Comparison of ENCODE assay signal across 12 cellular contexts in the genomic region with DNA sequence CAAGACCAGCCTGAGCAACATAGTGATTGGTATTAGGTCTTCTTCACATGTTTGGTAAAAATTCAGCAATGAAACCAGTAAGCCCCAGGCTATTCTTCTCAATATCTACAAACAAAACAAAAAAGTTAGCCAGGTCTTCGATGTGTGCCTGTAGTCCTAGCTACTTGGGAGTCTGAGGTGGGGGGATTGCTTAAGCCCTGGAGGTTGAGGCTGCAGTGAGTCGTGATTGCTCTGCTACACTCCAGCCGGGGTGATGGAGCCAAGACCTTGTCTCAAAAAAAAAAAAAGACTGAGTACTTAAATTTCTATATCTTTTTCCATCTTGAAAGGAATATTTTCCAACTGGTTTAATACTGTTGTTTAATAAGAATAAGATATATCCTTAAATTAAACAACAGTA.
DNase-seq lines count a peak whose midpoint lies in the region; ATAC-seq and TF ChIP-seq lines count a peak whose summit lies in the region.
"Had no signal": no experiment of that assay in that cellular context is flagged by ENCODE, and none has a peak within 500 bp of the region (broad histone marks: within the 10 kb centered on the region; RNA-seq: fewer than 3 reads in every experiment).

No MANE protein-coding gene starts in this region.

- no peak for DNase-seq in activated naive CD8-positive, alpha-beta T cell treated with anti-CD3 and anti-CD28 coated beads for 36 hours
- DNase-seq in RPMI7951 (ENCODE audit: low read depth) (peak; percentile 43), fibroblast of mammary gland (ENCODE audit: low read depth) (peak; percentile 63), tibial artery (no peak), SW480 (ENCODE audit: low spot score) (no peak), NCI-H69 (lab: John Stamatoyannopoulos, UW) (no peak)
- DNase-seq: activated CD8-positive, alpha-beta memory T cell treated with anti-CD3 and anti-CD28 coated beads, Interleukin-2, amount 50 U/mL, for 4 hours; caudate nucleus; head of caudate nucleus; small intestine had no signal

- intact Hi-C loops in tibial artery (cut with DNase I; ENCODE audit: low total_unique reads): no loop called here

- no peaks in the 10 kb centered on the region for H3K27me3 Mint-ChIP-seq in activated naive CD8-positive, alpha-beta T cell
- no peaks in the 10 kb centered on the region for H3K27me3 Mint-ChIP-seq in activated naive CD8-positive, alpha-beta T cell treated with anti-CD3 and anti-CD28 coated beads for 36 hours

- H3K27ac Mint-ChIP-seq in activated naive CD8-positive, alpha-beta T cell: peak overlapping the region; percentile 77
- H3K27ac Mint-ChIP-seq in activated naive CD8-positive, alpha-beta T cell treated with anti-CD3 and anti-CD28 coated beads for 36 hours: no peak overlapping the region

- no peaks in the 10 kb centered on the region for H3K9me3 ChIP-seq in tibial artery

- H3K4me1 ChIP-seq in tibial artery: peaks cover 0 to 100% (median 26%) of the 10 kb centered on the region in 4 donors

- H3K27me3 ChIP-seq in tibial artery: no peaks in the 10 kb centered on the region

- peak overlapping the region; percentile 62 to 87 for H3K27ac ChIP-seq in tibial artery

- H3K36me3 ChIP-seq in tibial artery: peaks cover 0 to 4% (median 3%) of the 10 kb centered on the region in 3 donors

- H3K4me1 Mint-ChIP-seq in activated naive CD8-positive, alpha-beta T cell (ENCODE audit: low read depth): peaks cover 84% of the 10 kb centered on the region
- H3K4me1 Mint-ChIP-seq in activated naive CD8-positive, alpha-beta T cell treated with anti-CD3 and anti-CD28 coated beads for 36 hours: peaks cover 67% of the 10 kb centered on the region

- no peak for ATAC-seq in GM18868 (IDR thresholded peaks at IDR 0.05; ENCODE audit: unreplicated experiment)

- peak overlapping the region; percentile 3 for H3K4me3 Mint-ChIP-seq in activated naive CD8-positive, alpha-beta T cell
- no peak overlapping the region for H3K4me3 Mint-ChIP-seq in activated naive CD8-positive, alpha-beta T cell treated with anti-CD3 and anti-CD28 coated beads for 36 hours

- no peak overlapping the region for H3K4me3 ChIP-seq in fibroblast of mammary gland (ENCODE audit: control insufficient read depth, low read depth, low read length)
- no peak overlapping the region for H3K4me3 ChIP-seq in tibial artery

- TF ChIP-seq CTCF in fibroblast of mammary gland (conservative IDR thresholded peaks at IDR 0.05; ENCODE audit: control insufficient read depth, insufficient read depth, low read depth, low read length): no peak
- no peak for TF ChIP-seq CTCF in tibial artery (IDR thresholded peaks at IDR 0.05)

- peaks cover 5% of the 10 kb centered on the region for H3K9me3 Mint-ChIP-seq in activated naive CD8-positive, alpha-beta T cell (ENCODE audit: low read depth)
- peaks cover 14% of the 10 kb centered on the region for H3K9me3 Mint-ChIP-seq in activated naive CD8-positive, alpha-beta T cell treated with anti-CD3 and anti-CD28 coated beads for 36 hours

- H3K36me3 Mint-ChIP-seq in activated naive CD8-positive, alpha-beta T cell: peaks cover 27% of the 10 kb centered on the region
- peaks cover 62% of the 10 kb centered on the region for H3K36me3 Mint-ChIP-seq in activated naive CD8-positive, alpha-beta T cell treated with anti-CD3 and anti-CD28 coated beads for 36 hours

Comparison
In these comparisons a context has a peak if more than half of its experiments do, and no peak if none do; other contexts are left out.
1. DNase-seq: peak in RPMI7951 (single experiment) and fibroblast of mammary gland (single experiment); none in activated naive CD8-positive, alpha-beta T cell treated with anti-CD3 and anti-CD28 coated beads for 36 hours (single experiment), tibial artery (0 of 2), SW480 (single experiment) and NCI-H69 (single experiment).